8 cellular contexts compared by ENCODE assay signal in the genomic region with DNA sequence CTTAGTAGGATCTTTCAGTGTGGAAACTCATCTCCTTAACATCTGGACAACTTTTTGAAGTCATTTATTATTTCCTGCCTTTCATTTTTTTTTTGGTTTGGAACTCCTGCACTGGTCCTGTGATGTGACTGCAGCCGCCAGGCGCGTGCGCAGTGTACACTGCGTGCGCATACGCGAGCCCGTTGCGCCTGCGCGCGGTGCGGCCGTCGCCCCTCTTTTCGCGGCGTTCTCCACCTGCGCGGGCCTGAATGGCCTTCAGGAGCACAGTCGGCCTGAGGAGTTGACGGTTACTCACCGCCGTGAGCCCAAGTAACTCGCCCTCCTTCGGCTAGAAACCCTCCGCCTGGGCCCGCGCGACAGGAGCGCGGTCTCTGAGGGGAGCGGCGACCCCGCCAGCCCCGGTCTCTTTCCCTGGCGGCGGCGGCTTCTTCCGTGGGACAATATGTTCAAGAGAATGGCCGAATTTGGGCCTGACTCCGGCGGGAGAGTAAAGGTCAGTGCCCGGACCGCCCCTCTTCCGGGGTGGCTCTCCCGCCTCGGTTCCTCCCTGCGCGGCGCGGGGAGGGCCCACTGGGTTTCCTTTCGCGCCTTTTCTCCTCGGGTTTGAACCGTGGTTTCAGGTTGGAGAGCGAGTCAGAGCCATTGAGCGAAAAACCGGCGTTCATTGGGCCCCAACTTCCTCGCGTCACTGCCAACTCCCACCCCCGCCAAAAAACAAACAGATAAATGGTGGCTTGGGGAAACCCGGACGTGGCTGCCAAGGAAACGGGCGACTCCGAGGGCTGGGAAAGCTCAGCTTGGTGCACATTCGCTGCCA. TPM values are rescaled to one million over a fixed set of nuclear protein-coding genes. Genes with fewer than 3 reads are reported as not detected.
DNase-seq lines count a peak whose midpoint lies in the region; ATAC-seq and TF ChIP-seq lines count a peak whose summit lies in the region.

Gene YEATS4 (plus strand): TSS at position 213 of the 817 bp plus-strand sequence. CDS start 230 bp downstream, at position 443.

- H3K27me3 Mint-ChIP-seq in Calu3 (ENCODE audit: unreplicated experiment), result no peaks in the 10 kb centered on the region

- peaks cover 61% of the 10 kb centered on the region for H3K36me3 Mint-ChIP-seq in Calu3 (ENCODE audit: insufficient read depth, unreplicated experiment)

- WGBS in HUES64, result under 1% methylated on average over 70 of the region's 70 CpGs

- H3K27ac ChIP-seq in HUES64 (ENCODE audit: low read depth, low read length) (peak within 1 kb of the TSS; percentile 99), OCI-LY1 (ENCODE audit: low read depth, low read length, poor library complexity, severe bottlenecking) (peak within 1 kb of the TSS; percentile 87)

- TSS peak; percentile 97 for BruUV-seq in Calu3 (replicated peaks; lab: Mats Ljungman, UMichigan)

- H4K20me1 ChIP-seq in OCI-LY1 (ENCODE audit: insufficient read depth, low read length), result no peaks in the 10 kb centered on the region

- peak; percentile 93 for DNase-seq in Calu3
- DNase-seq in activated T-cell treated with anti-CD3 and anti-CD28 coated beads for 1 hour (ENCODE audit: low read depth), result peak; percentile 77
- DNase-seq in epithelial cell of esophagus (ENCODE audit: low read depth), result peak; percentile 92
- DNase-seq in mucosa of descending colon, result peak; percentile 89 to 91 (median 90)
- DNase-seq in stimulated activated CD8-positive, alpha-beta memory T cell treated with anti-CD3 and anti-CD28 coated beads, Interleukin-4, amount 100 ng/mL, for 24 hours (ENCODE audit: low read depth), result peak; percentile 76

- H3K9ac ChIP-seq in HUES64 (ENCODE audit: low read depth, low read length), result peak within 1 kb of the TSS; percentile 97
- peak within 1 kb of the TSS; percentile 90 for H3K9ac ChIP-seq in OCI-LY1 (ENCODE audit: low read length)

- no peaks in the 10 kb centered on the region for H3F3A ChIP-seq in OCI-LY1 (ENCODE audit: insufficient read depth, low read length)

- peak within 1 kb of the TSS; percentile 88 for H3K4me3 ChIP-seq in HUES64 (ENCODE audit: low read length)
- H3K4me3 ChIP-seq in OCI-LY1 (ENCODE audit: low read depth, low read length, poor library complexity, severe bottlenecking), result peak within 1 kb of the TSS; percentile 73
- peak within 1 kb of the TSS; percentile 79 for H3K4me3 ChIP-seq in epithelial cell of esophagus (ENCODE audit: low read length)
- peak within 1 kb of the TSS; percentile 94 for H3K4me3 ChIP-seq in mucosa of descending colon

- ATAC-seq in GM21447 (IDR thresholded peaks at IDR 0.05; ENCODE audit: unreplicated experiment) (peak; percentile 82), mucosa of descending colon (peak; percentile 94)

- H3K27me3 ChIP-seq in HUES64 (ENCODE audit: insufficient read depth, low read length) (no peaks in the 10 kb centered on the region), OCI-LY1 (ENCODE audit: insufficient read depth, low read length) (no peaks in the 10 kb centered on the region)

- peak within 1 kb of the TSS; percentile 77 for H3K4me2 ChIP-seq in OCI-LY1 (ENCODE audit: low read length)

- H3K4me1 Mint-ChIP-seq in Calu3 (ENCODE audit: low read depth, unreplicated experiment), result peaks cover 33% of the 10 kb centered on the region

- H3K9me3 ChIP-seq in HUES64 (ENCODE audit: insufficient read depth, low read depth, low read length) (no peaks in the 10 kb centered on the region; the same call in 1 of the 2 replicates), OCI-LY1 (ENCODE audit: low read length) (no peaks in the 10 kb centered on the region), mucosa of descending colon (no peaks in the 10 kb centered on the region)

- TF ChIP-seq CTCF in Calu3 (IDR thresholded peaks at IDR 0.05; ENCODE audit: unreplicated experiment) (no peak), OCI-LY1 (IDR thresholded peaks at IDR 0.05; ENCODE audit: low read length) (no peak), epithelial cell of esophagus (IDR thresholded peaks at IDR 0.05; ENCODE audit: insufficient read depth, low read depth, low read length, missing control alignments) (no peak), mucosa of descending colon (IDR thresholded peaks at IDR 0.05) (no peak)

- no peaks in the 10 kb centered on the region for H3K9me3 Mint-ChIP-seq in Calu3 (ENCODE audit: low read depth, unreplicated experiment)

- H3K4me1 ChIP-seq in HUES64 (ENCODE audit: insufficient read depth, low read length), result 0 out of 2 replicates have a peak, but pooled peaks cover 4% of the 10 kb centered on the region
- peaks cover 32% of the 10 kb centered on the region for H3K4me1 ChIP-seq in OCI-LY1 (ENCODE audit: insufficient read depth, low read length, severe bottlenecking)
- peaks cover 10% of the 10 kb centered on the region for H3K4me1 ChIP-seq in mucosa of descending colon (ENCODE audit: low read depth)

- intact Hi-C loops in Calu3 (cut with micrococcal nuclease; ENCODE audit: unreplicated experiment), result loop anchor here (2.0 kb wide), 1 partner anchor 69 kb away; no protein-coding TSS in a partner anchor
- intact Hi-C loops in mucosa of descending colon (cut with DNase I, micrococcal nuclease), result no loop called here

- H2AFZ ChIP-seq in OCI-LY1 (ENCODE audit: low read length), result peak within 1 kb of the TSS; percentile 95

- peak within 1 kb of the TSS; percentile 79 for H3K4me3 Mint-ChIP-seq in Calu3 (ENCODE audit: low read depth, unreplicated experiment)

- CTCF ChIA-PET in Calu3 (lab: Charles Lee), result no interaction called here

- peak within 1 kb of the TSS; percentile 83 for H3K27ac Mint-ChIP-seq in Calu3 (ENCODE audit: unreplicated experiment)

- H3K9me2 ChIP-seq in OCI-LY1 (ENCODE audit: low read depth, low read length), result no peaks in the 10 kb centered on the region

- H3K79me2 ChIP-seq in OCI-LY1 (ENCODE audit: insufficient read depth, low read length), result peaks cover 35% of the 10 kb centered on the region

- H3K36me3 ChIP-seq in HUES64 (ENCODE audit: insufficient read depth, low read length), result peaks cover 26% of the 10 kb centered on the region
- peaks cover 29% of the 10 kb centered on the region for H3K36me3 ChIP-seq in OCI-LY1 (ENCODE audit: insufficient read depth, low read length)
- H3K36me3 ChIP-seq in mucosa of descending colon (ENCODE audit: low read depth), result no peaks in the 10 kb centered on the region

RNA-seq across cellular contexts. Expression of gene YEATS4, which starts in this region (rescaled TPM):
- 34.9 and 38.9 TPM in 2 replicates for total RNA-seq in Calu3 (2022)
- polyA plus RNA-seq in HUES64 (2013, experiment 1 of 2), result 35.6 TPM
- 40.3 TPM for polyA plus RNA-seq in HUES64 (2013, experiment 2 of 2)
- 10 to 100 TPM in 2 of 3 donors, 1 to 10 TPM in 1; 8.8 to 12.8 (median 10.7) TPM for total RNA-seq in mucosa of descending colon

Comparison
In these comparisons a context has a peak if more than half of its experiments do, and no peak if none do; other contexts are left out.
1. Peak in every context shown above with its lines: DNase-seq, ATAC-seq, H3K4me3 ChIP-seq and H3K27ac ChIP-seq.